21 cellular contexts compared by ENCODE assay signal in genomic region chr4:168886361-168886760, GRCh38.
A peak's percentile ranks its signal among the peaks of the same experiment; 100 is the strongest.
DNase-seq lines count a peak whose midpoint lies in the region; ATAC-seq, FAIRE-seq and TF ChIP-seq lines count a peak whose summit lies in the region.
"Had no signal": no experiment of that assay in that cellular context is flagged by ENCODE, and none has a peak within 500 bp of the region (broad histone marks: within the 10 kb centered on the region; RNA-seq: fewer than 3 reads in every experiment).

No MANE protein-coding gene starts in this region.

- TF ChIP-seq POLR2A in breast epithelium (IDR thresholded peaks at IDR 0.05) (no peak), uterus (IDR thresholded peaks at IDR 0.05) (no peak)

- in situ Hi-C loops in astrocyte of the spinal cord (cut with HindIII; ENCODE audit: low sequenced_read_pairs): no loop called here

- H3K36me3 ChIP-seq in breast epithelium: no peaks in the 10 kb centered on the region
- H3K36me3 ChIP-seq in keratinocyte (ENCODE audit: control insufficient read depth in 2 of 2, extremely low read depth in 1 of 2, insufficient read depth in 2 of 2, low read length in 2 of 2): peaks cover 29 to 47% of the 10 kb centered on the region in 2 experiments
- no peaks in the 10 kb centered on the region for H3K36me3 ChIP-seq in uterus

- no peak overlapping the region for H3K27ac Mint-ChIP-seq in MCF 10A (ENCODE audit: low read depth, unreplicated experiment)
- H3K27ac Mint-ChIP-seq: CD8-positive, alpha-beta memory T cell had no signal

- no peak overlapping the region for H2AFZ ChIP-seq in keratinocyte (ENCODE audit: control insufficient read depth, low read length)

- dilution Hi-C loops in keratinocyte (cut with MboI; ENCODE audit: extremely low pct_ligation_motif_present, low sequenced_read_pairs): no loop called here

- H3K4me1 ChIP-seq in breast epithelium (peaks cover 0 to 3% of the 10 kb centered on the region in 2 donors), keratinocyte (ENCODE audit: control insufficient read depth, extremely low read depth, insufficient read depth, low read length) (peaks cover 13% of the 10 kb centered on the region), uterus (peaks cover 0 to 6% of the 10 kb centered on the region in 2 donors)
- H3K4me1 ChIP-seq: body of pancreas had no signal

- no peak overlapping the region for H3K9ac ChIP-seq in keratinocyte (ENCODE audit: control insufficient read depth, extremely low read depth, insufficient read depth, low read length)

- POLR2A ChIA-PET in MCF 10A (lab: Yijun Ruan, JAX): interaction anchor here (0.6 kb wide), 1 partner anchor 11 kb away, joined by 3 read pairs; no protein-coding TSS in a partner anchor

- no peak overlapping the region for H3K4me2 ChIP-seq in keratinocyte (ENCODE audit: control insufficient read depth, extremely low read depth, insufficient read depth, low read depth, low read length)

- no peak for TF ChIP-seq CTCF in MCF 10A (IDR thresholded peaks at IDR 0.05; ENCODE audit: unreplicated experiment)
- no peak for TF ChIP-seq CTCF in breast epithelium (IDR thresholded peaks at IDR 0.05)
- TF ChIP-seq CTCF in astrocyte of the spinal cord (IDR thresholded peaks at IDR 0.05; ENCODE audit: low read depth, low read length): no peak
- TF ChIP-seq CTCF in keratinocyte (optimal IDR thresholded peaks at IDR 0.05 in 1 of 3, IDR thresholded peaks at IDR 0.05 in 1 of 3, conservative IDR thresholded peaks at IDR 0.05 in 1 of 3; ENCODE audit: extremely low read depth in 1 of 3, insufficient read depth in 2 of 3, low read length in 3 of 3): no peak
- TF ChIP-seq CTCF in uterus (IDR thresholded peaks at IDR 0.05): no peak

- intact Hi-C loops in MCF 10A (cut with micrococcal nuclease) (no loop called here), breast epithelium (cut with DNase I; ENCODE audit: low total_unique reads) (no loop called here), uterus (cut with DNase I; ENCODE audit: low total_unique reads) (no loop called here)

- H3K27ac ChIP-seq in breast epithelium (no peak overlapping the region), keratinocyte (ENCODE audit: control insufficient read depth, insufficient read depth, low read length) (peak overlapping the region; percentile 25), uterus (peak overlapping the region; percentile 30 to 45)
- H3K27ac ChIP-seq: 22Rv1, body of pancreas, VCaP had no signal

- H3K4me1 Mint-ChIP-seq in MCF 10A (ENCODE audit: insufficient read depth, unreplicated experiment): peaks cover 32% of the 10 kb centered on the region
- H3K4me1 Mint-ChIP-seq: CD8-positive, alpha-beta memory T cell had no signal

- ATAC-seq in GM18907 (IDR thresholded peaks at IDR 0.05; ENCODE audit: unreplicated experiment): no peak
- ATAC-seq: body of pancreas had no signal

- no peaks in the 10 kb centered on the region for H3K27me3 ChIP-seq in breast epithelium
- no peaks in the 10 kb centered on the region for H3K27me3 ChIP-seq in keratinocyte (ENCODE audit: control insufficient read depth, extremely low read depth, insufficient read depth, low read length)
- no peaks in the 10 kb centered on the region for H3K27me3 ChIP-seq in uterus
- H3K27me3 ChIP-seq: body of pancreas had no signal

- FAIRE-seq in keratinocyte (lab: Jason Lieb, UNC): peak; percentile 55
- FAIRE-seq: G401.6, kidney had no signal

- no peaks in the 10 kb centered on the region for H4K20me1 ChIP-seq in keratinocyte (ENCODE audit: control insufficient read depth, extremely low read depth, insufficient read depth, low read length)

- CTCF ChIA-PET in MCF 10A (lab: Yijun Ruan, JAX): interaction anchor here (2.1 kb wide), 1 partner anchor 177 kb away, joined by 6 read pairs; no protein-coding TSS in a partner anchor

- no peaks in the 10 kb centered on the region for H3K9me3 Mint-ChIP-seq in MCF 10A (ENCODE audit: unreplicated experiment)

- H3K9me3 ChIP-seq in breast epithelium (no peaks in the 10 kb centered on the region), keratinocyte (ENCODE audit: control insufficient read depth, low read depth, low read length) (no peaks in the 10 kb centered on the region), uterus (no peaks in the 10 kb centered on the region)
- H3K9me3 ChIP-seq: body of pancreas, thoracic aorta had no signal

- no peaks in the 10 kb centered on the region for H3K27me3 Mint-ChIP-seq in MCF 10A (ENCODE audit: insufficient read depth, unreplicated experiment)

- peaks cover 2% of the 10 kb centered on the region for H3K9me1 ChIP-seq in keratinocyte (ENCODE audit: control insufficient read depth, extremely low read depth, insufficient read depth, low read length)

- H3K36me3 Mint-ChIP-seq in MCF 10A (ENCODE audit: insufficient read depth, unreplicated experiment): peaks cover 77% of the 10 kb centered on the region
- H3K36me3 Mint-ChIP-seq: CD8-positive, alpha-beta memory T cell had no signal

- no TSS peak for BruUV-seq in MCF 10A (replicated peaks; lab: Mats Ljungman, UMichigan)

- H3K79me2 ChIP-seq in keratinocyte (ENCODE audit: control insufficient read depth, insufficient read depth, low read length): peaks cover 69% of the 10 kb centered on the region

- H3K4me3 ChIP-seq in breast epithelium: no peak overlapping the region
- H3K4me3 ChIP-seq in astrocyte of the spinal cord (ENCODE audit: low read depth, low read length): no peak overlapping the region
- H3K4me3 ChIP-seq in keratinocyte (ENCODE audit: control insufficient read depth in 2 of 3, extremely low read depth in 1 of 3, insufficient read depth in 2 of 3, low read depth in 1 of 3, low read length in 3 of 3): no peak overlapping the region
- no peak overlapping the region for H3K4me3 ChIP-seq in uterus
- H3K4me3 ChIP-seq: body of pancreas, thoracic aorta had no signal

- no peak overlapping the region for H3K4me3 Mint-ChIP-seq in MCF 10A (ENCODE audit: unreplicated experiment)
- H3K4me3 Mint-ChIP-seq: CD8-positive, alpha-beta memory T cell had no signal

- DNase-seq in MCF 10A (ENCODE audit: unreplicated experiment): peak; percentile 17
- no peak for DNase-seq in breast epithelium (ENCODE audit: low spot score in 2 of 2)
- DNase-seq in astrocyte of the spinal cord (ENCODE audit: low read depth, low spot score): peak; percentile 64
- DNase-seq in keratinocyte (ENCODE audit: low read depth, low spot score): peak; percentile 28
- DNase-seq in uterus: no peak
- no peak for DNase-seq in retina
- DNase-seq in NCI-H2107 treated with DMSO at 0.1 percent for 48 hours (lab: John Stamatoyannopoulos, UW; ENCODE audit: unreplicated experiment): no peak
- DNase-seq: activated CD8-positive, alpha-beta memory T cell treated with anti-CD3 and anti-CD28 coated beads for 24 hours; activated gamma-delta T cell; body of pancreas; CD8-positive, alpha-beta memory T cell; effector CD4-positive, alpha-beta T cell; kidney; MV-4-11; NCI-H2227 treated with DMSO at 0.1 percent for 48 hours; SW 1271 had no signal

Comparison
In these comparisons a context has a peak if more than half of its experiments do, and no peak if none do; other contexts are left out.
1. DNase-seq: peak in MCF 10A (single experiment), astrocyte of the spinal cord (single experiment) and keratinocyte (single experiment); none in breast epithelium (0 of 2), uterus (0 of 2), retina (single experiment) and NCI-H2107 treated with DMSO at 0.1 percent for 48 hours (single experiment).
2. H3K27ac ChIP-seq: peak in keratinocyte (single experiment) and uterus (2 of 2); none in breast epithelium (0 of 2).